14 cellular contexts compared by ENCODE assay signal in the genomic region with DNA sequence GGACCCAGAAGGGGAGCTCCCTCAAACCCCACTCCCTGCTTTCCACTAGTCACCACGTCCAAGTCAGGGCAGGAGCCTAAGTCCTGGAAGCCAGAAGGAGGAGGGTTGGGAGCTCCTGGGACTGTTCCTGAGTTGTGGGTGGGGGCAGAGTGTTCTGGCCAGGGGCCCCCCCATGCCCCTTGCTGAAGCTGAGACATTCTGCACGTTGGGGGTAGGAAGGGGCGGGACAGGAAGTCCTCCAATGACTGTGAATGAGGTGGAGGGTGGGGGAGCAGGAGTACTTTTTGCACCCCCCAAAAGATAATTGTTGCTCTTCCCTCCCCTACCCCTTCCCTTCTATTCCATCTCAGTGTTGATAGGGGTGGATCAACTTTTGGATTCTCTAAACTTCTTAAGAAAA. TPM values are rescaled to one million over a fixed set of nuclear protein-coding genes. Genes with fewer than 3 reads are reported as not detected.
A peak's percentile ranks its signal among the peaks of the same experiment; 100 is the strongest.
DNase-seq lines count a peak whose midpoint lies in the region; ATAC-seq and TF ChIP-seq lines count a peak whose summit lies in the region.
"Had no signal": no experiment of that assay in that cellular context is flagged by ENCODE, and none has a peak within 500 bp of the region (broad histone marks: within the 10 kb centered on the region; RNA-seq: fewer than 3 reads in every experiment).

No MANE protein-coding gene starts in this region.

- H3K4me1 ChIP-seq in psoas muscle = peaks cover 11% of the 10 kb centered on the region

- H3K27ac ChIP-seq in KOPT-K1 (ENCODE audit: low read depth, low read length, poor library complexity, severe bottlenecking) (peak overlapping the region; percentile 76), coronary artery (no peak overlapping the region), psoas muscle (no peak overlapping the region), caudate nucleus (ENCODE audit: low read depth, low read length) (no peak overlapping the region)
- H3K27ac ChIP-seq: 22Rv1 had no signal

- H3K36me3 ChIP-seq in KOPT-K1 (ENCODE audit: insufficient read depth, low read length) (no peaks in the 10 kb centered on the region), psoas muscle (ENCODE audit: insufficient read depth in 1 of 2, low read depth in 1 of 2) (no peaks in the 10 kb centered on the region)

- TF ChIP-seq CTCF in coronary artery (IDR thresholded peaks at IDR 0.05) = no peak
- TF ChIP-seq CTCF in psoas muscle (IDR thresholded peaks at IDR 0.05) = no peak

- ATAC-seq in psoas muscle (no peak), GM21360 (IDR thresholded peaks at IDR 0.05; ENCODE audit: unreplicated experiment) (no peak)

- WGBS in psoas muscle, 3 donors = 35 to 39% (median 36%) methylated on average over 3 of the region's 3 CpGs

- DNase-seq in DMS 273 (lab: John Stamatoyannopoulos, UW; ENCODE audit: unreplicated experiment) (peak; percentile 35), DMS 273 treated with DMSO at 0.1 percent for 48 hours (lab: John Stamatoyannopoulos, UW) (no peak), coronary artery (ENCODE audit: low spot score) (no peak), psoas muscle (no peak), caudate nucleus (lab: John Stamatoyannopoulos, UW) (no peak), DMS53 (lab: John Stamatoyannopoulos, UW) (no peak)
- DNase-seq: activated effector memory CD4-positive, alpha-beta T cell treated with Interleukin-2 at 50 U/mL for 16 hours; DND-41; NCI-H187 had no signal

- H3K27me3 ChIP-seq in psoas muscle (ENCODE audit: insufficient read depth in 3 of 3, low read length in 2 of 3) = no peaks in the 10 kb centered on the region

- no peaks in the 10 kb centered on the region for H3K9me3 ChIP-seq in KOPT-K1 (ENCODE audit: insufficient read depth, low read length, poor library complexity, severe bottlenecking)
- H3K9me3 ChIP-seq in psoas muscle = no peaks in the 10 kb centered on the region

- H3K4me3 ChIP-seq in coronary artery (peak overlapping the region; percentile 66), psoas muscle (peak overlapping the region; percentile 64)

- intact Hi-C loops in psoas muscle (cut with DNase I) = no loop called here

RNA-seq across cellular contexts. Expression of a gene that starts 21.4 kb away (rescaled TPM):
- total RNA-seq in psoas muscle = 1 to 10 TPM in 2 of 4 donors, under 1 TPM in 2; 0.56 to 1.2 (median 0.82) TPM
- under 1 TPM; 0.08 to 0.22 (median 0.12) TPM for polyA plus RNA-seq in psoas muscle

RNA-seq across cellular contexts. Expression of a gene that starts 26.5 kb away (rescaled TPM):
- 1 to 10 TPM in 3 of 4 donors, under 1 TPM in 1; 0.50 to 9.2 (median 1.1) TPM for total RNA-seq in psoas muscle
- polyA plus RNA-seq in psoas muscle = under 1 TPM; 0.22 to 0.36 (median 0.32) TPM
- total RNA-seq: glomerular endothelial cell, mesenteric fat pad had no signal

RNA-seq across cellular contexts. Expression of a gene that starts 40.7 kb away (rescaled TPM):
- total RNA-seq in psoas muscle = 1 to 10 TPM; 2.0 to 4.2 (median 3.1) TPM
- 1 to 10 TPM; 1.3 to 2.8 (median 2.0) TPM for polyA plus RNA-seq in psoas muscle

RNA-seq across cellular contexts. Expression of a gene that starts 49.4 kb away (rescaled TPM):
- 10 to 100 TPM; 12.3 to 35.3 (median 20.0) TPM for total RNA-seq in psoas muscle
- polyA plus RNA-seq in psoas muscle = 10 to 100 TPM; 20.9 to 23.5 (median 21.2) TPM

RNA-seq across cellular contexts. Expression of a gene that starts 50.8 kb away (rescaled TPM):
- total RNA-seq in psoas muscle = under 1 TPM in 1 of 4 donors, not detected in 3; 0.43 TPM
- under 1 TPM in 2 of 3 donors, not detected in 1; 0.03 to 0.53 TPM for polyA plus RNA-seq in psoas muscle
- total RNA-seq: glomerular endothelial cell, mesenteric fat pad had no signal
